ENCODE assay signal across 8 cellular contexts in the genomic region with DNA sequence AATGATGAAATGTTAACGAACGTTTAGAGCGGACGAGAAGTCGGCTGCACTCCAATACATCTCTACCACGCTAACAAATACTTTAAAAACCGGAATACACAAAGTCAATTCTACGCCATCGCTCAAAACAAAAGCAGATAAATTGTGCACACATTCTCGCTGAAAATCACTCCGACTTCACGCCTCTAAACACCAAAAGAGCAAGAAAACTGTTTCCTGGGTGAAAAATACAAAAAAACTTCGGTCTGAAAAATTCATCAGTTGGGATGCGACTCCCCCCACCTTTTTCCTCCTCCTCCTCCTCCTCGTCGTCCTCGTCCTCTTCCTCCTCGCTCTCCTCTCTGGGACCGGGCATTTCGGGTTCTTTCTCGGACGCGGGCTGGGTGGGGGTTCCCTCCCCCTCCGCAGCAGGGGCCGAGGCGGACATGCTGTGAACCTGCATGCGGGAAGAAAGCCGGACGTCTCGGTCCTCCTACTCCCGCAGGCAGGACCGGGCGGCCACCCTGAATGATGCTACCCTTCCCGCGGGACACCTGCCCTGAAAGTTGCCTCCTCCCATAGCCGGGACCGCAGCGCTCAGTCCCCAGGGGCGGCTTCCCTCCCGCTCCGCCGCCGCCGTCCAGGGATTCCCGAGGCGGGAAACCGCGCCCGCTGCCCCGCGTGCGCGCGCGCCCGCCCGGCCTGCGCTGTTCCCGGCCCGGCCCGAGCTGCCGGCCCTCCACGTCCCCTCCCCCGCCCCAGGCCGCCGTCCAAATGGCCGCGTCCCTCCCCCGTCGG. TPM values are rescaled to one million over a fixed set of nuclear protein-coding genes. Genes with fewer than 3 reads are reported as not detected.
DNase-seq lines count a peak whose midpoint lies in the region; ATAC-seq and TF ChIP-seq lines count a peak whose summit lies in the region.

No MANE protein-coding gene starts in this region.

- H3K36me3 Mint-ChIP-seq in activated naive CD8-positive, alpha-beta T cell treated with anti-CD3 and anti-CD28 coated beads for 36 hours: peaks cover 45% of the 10 kb centered on the region

- ATAC-seq in HG02973 (IDR thresholded peaks at IDR 0.05; ENCODE audit: unreplicated experiment) (peak; percentile 17), Right ventricle myocardium superior (ENCODE audit: poor library complexity) (peak; percentile 94)

- TF ChIP-seq CTCF in A673 (conservative IDR thresholded peaks at IDR 0.05; ENCODE audit: low read depth, low read length) (no peak), GM12875 (IDR thresholded peaks at IDR 0.05; ENCODE audit: borderline replicate concordance, insufficient read depth, low read depth, low read length) (no peak)

- H3K9me3 ChIP-seq in A673 (ENCODE audit: low read depth, low read length, poor library complexity, severe bottlenecking): no peaks in the 10 kb centered on the region

- peaks cover 10% of the 10 kb centered on the region for H3K36me3 ChIP-seq in A673 (ENCODE audit: insufficient read depth, low read length, poor library complexity, severe bottlenecking)

- CTCF ChIA-PET in A673 (lab: Charles Lee): interaction anchor here (0.6 to 0.7 kb wide), 3 partner anchors 9 to 238 kb away, joined by 4 to 9 read pairs (median 5); no protein-coding TSS in a partner anchor

- POLR2A ChIA-PET in A673 (lab: Charles Lee; ENCODE audit: low non-redundant PET): no interaction called here

- peaks cover 36% of the 10 kb centered on the region for H3K4me1 ChIP-seq in A673 (ENCODE audit: insufficient read depth, low read length, poor library complexity, severe bottlenecking)

- DNase-seq in A673 (ENCODE audit: low spot score): no peak
- DNase-seq in NCI-H774 (lab: John Stamatoyannopoulos, UW): peak; percentile 63
- DNase-seq in activated naive CD8-positive, alpha-beta T cell treated with anti-CD3 and anti-CD28 coated beads for 36 hours: peak; percentile 42
- peak; percentile 76 for DNase-seq in Right ventricle myocardium superior
- peak; percentile 72 for DNase-seq in occipital lobe (lab: John Stamatoyannopoulos, UW)
- no peak for DNase-seq in amniotic stem cell (lab: John Stamatoyannopoulos, UW)

- H3K4me3 ChIP-seq in A673 (ENCODE audit: low read depth, low read length, poor library complexity, severe bottlenecking): peak overlapping the region; percentile 69
- H3K4me3 ChIP-seq in GM12875 (ENCODE audit: low read depth, low read length): peak overlapping the region; percentile 57

- H3K27me3 Mint-ChIP-seq in activated naive CD8-positive, alpha-beta T cell treated with anti-CD3 and anti-CD28 coated beads for 36 hours: no peaks in the 10 kb centered on the region

- BruUV-seq in A673 (replicated peaks; lab: Mats Ljungman, UMichigan): no TSS peak

- peak overlapping the region; percentile 99 for H3K4me3 Mint-ChIP-seq in activated naive CD8-positive, alpha-beta T cell treated with anti-CD3 and anti-CD28 coated beads for 36 hours

- H3K4me1 Mint-ChIP-seq in activated naive CD8-positive, alpha-beta T cell treated with anti-CD3 and anti-CD28 coated beads for 36 hours: peaks cover 44% of the 10 kb centered on the region

- no peaks in the 10 kb centered on the region for H3K9me3 Mint-ChIP-seq in activated naive CD8-positive, alpha-beta T cell treated with anti-CD3 and anti-CD28 coated beads for 36 hours

- H3K27ac ChIP-seq in A673 (ENCODE audit: low read depth, low read length, poor library complexity, severe bottlenecking): peak overlapping the region; percentile 87

- H3K27me3 ChIP-seq in A673 (replicated peaks; ENCODE audit: insufficient read depth, low read depth, low read length, poor library complexity): no peaks in the 10 kb centered on the region

- peak overlapping the region; percentile 99 for H3K27ac Mint-ChIP-seq in activated naive CD8-positive, alpha-beta T cell treated with anti-CD3 and anti-CD28 coated beads for 36 hours

- intact Hi-C loops in A673 (cut with micrococcal nuclease; ENCODE audit: unreplicated experiment): loop anchor here (5.0 kb wide), 1 partner anchor 239 kb away; no protein-coding TSS in a partner anchor
- intact Hi-C loops in Right ventricle myocardium superior (cut with DNase I): no loop called here

RNA-seq across cellular contexts. Expression of a gene that starts 0.6 kb away (rescaled TPM):
- total RNA-seq in A673 (2021): 224 and 234 TPM in 2 replicates
- total RNA-seq in activated naive CD8-positive, alpha-beta T cell treated with anti-CD3 and anti-CD28 coated beads for 36 hours: 100 to 1,000 TPM; 223 to 241 TPM
- total RNA-seq in Right ventricle myocardium superior: 63.0 TPM
- total RNA-seq in occipital lobe: 127 TPM

Comparison
In these comparisons a context has a peak if more than half of its experiments do, and no peak if none do; other contexts are left out.
1. DNase-seq: peak in NCI-H774 (single experiment), activated naive CD8-positive, alpha-beta T cell treated with anti-CD3 and anti-CD28 coated beads for 36 hours (single experiment), Right ventricle myocardium superior (single experiment) and occipital lobe (single experiment); none in A673 (single experiment) and amniotic stem cell (single experiment).